Comparison of ENCODE assay signal across 8 cellular contexts in the genomic region with DNA sequence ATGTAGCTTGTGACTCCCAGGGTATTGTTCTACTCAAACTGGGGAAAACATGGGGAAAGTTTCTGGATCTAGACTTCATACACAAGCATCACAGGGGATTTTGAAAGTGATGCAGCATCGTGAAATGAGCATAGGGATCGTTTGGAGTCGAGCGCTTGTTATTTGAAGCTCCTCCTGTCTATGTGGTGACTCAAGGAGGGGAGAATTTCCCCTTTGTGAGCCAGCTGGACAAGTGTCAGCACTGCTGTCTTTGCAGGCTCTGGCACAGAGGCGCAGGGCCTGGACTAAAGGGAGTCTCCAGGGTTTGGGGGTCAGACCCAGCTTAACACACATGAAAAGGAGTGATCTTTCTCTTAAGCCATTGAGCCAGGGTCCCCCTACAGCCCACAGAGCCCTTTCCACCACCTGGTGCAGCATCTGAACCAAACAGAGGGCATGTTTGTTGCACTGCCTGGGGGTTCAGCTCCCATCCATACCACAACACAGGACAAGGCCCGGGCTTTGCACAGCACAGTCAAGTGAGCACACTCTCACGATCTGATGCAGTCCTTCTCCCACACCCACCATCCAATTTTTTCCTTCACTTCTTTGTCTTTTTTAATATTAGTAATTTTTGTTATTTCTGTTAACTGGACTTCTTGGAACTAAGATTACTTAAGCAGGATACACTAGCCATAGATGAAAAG. TPM values are rescaled to one million over a fixed set of nuclear protein-coding genes. Genes with fewer than 3 reads are reported as not detected.
DNase-seq lines count a peak whose midpoint lies in the region; ATAC-seq and TF ChIP-seq lines count a peak whose summit lies in the region.

No MANE protein-coding gene starts in this region.

- peak overlapping the region; percentile 69 to 73 for H3K27ac ChIP-seq in breast epithelium
- H3K27ac ChIP-seq in tibial nerve: peak overlapping the region in 3 of 4 donors; percentile 61 to 88 (median 80)

- H3K27me3 ChIP-seq in breast epithelium: no peaks in the 10 kb centered on the region
- H3K27me3 ChIP-seq in tibial nerve: no peaks in the 10 kb centered on the region

- no peaks in the 10 kb centered on the region for H3K36me3 ChIP-seq in breast epithelium
- no peaks in the 10 kb centered on the region for H3K36me3 ChIP-seq in tibial nerve

- no peak overlapping the region for H3K4me3 ChIP-seq in breast epithelium
- H3K4me3 ChIP-seq in tibial nerve: no peak overlapping the region

- WGBS in tibial nerve, 2 donors: 15 to 17% methylated on average over 6 to 7 of the region's 7 CpGs

- intact Hi-C loops in breast epithelium (cut with DNase I; ENCODE audit: low total_unique reads): no loop called here

- POLR2A ChIA-PET in activated CD4-positive, alpha-beta T cell treated with anti-CD3 and anti-CD28 coated beads, Interleukin-2, amount 10 ng/mL, durations not matched to agents 7 days and 5 days (lab: Charles Lee): no interaction called here

- peaks cover 76% of the 10 kb centered on the region for H3K36me3 Mint-ChIP-seq in activated CD4-positive, alpha-beta T cell treated with anti-CD3 and anti-CD28 coated beads, Interleukin-2, amount 10 ng/mL, durations not matched to agents 7 days and 5 days (ENCODE audit: low read depth)

- peak; percentile 7 for ATAC-seq in left lobe of liver

- peaks cover 5 to 7% of the 10 kb centered on the region in 2 donors for H3K4me1 ChIP-seq in breast epithelium
- peaks cover 3 to 91% (median 47%) of the 10 kb centered on the region in 4 donors for H3K4me1 ChIP-seq in tibial nerve

- no peaks in the 10 kb centered on the region for H3K27me3 Mint-ChIP-seq in activated CD4-positive, alpha-beta T cell treated with anti-CD3 and anti-CD28 coated beads, Interleukin-2, amount 10 ng/mL, durations not matched to agents 7 days and 5 days

- no peak for DNase-seq in activated CD4-positive, alpha-beta T cell treated with anti-CD3 and anti-CD28 coated beads, Interleukin-2, amount 10 ng/mL, durations not matched to agents 7 days and 5 days
- no peak for DNase-seq in activated CD4-positive, alpha-beta T cell treated with anti-CD3 and anti-CD28 coated beads for 4 hours
- DNase-seq in breast epithelium (ENCODE audit: low spot score in 2 of 2) (peak; percentile 62 to 78), left lobe of liver (ENCODE audit: low spot score) (no peak), tibial nerve (ENCODE audit: low spot score in 2 of 2) (peak; percentile 41 to 72), D341Med (ENCODE audit: low spot score) (no peak), cortex of kidney (lab: John Stamatoyannopoulos, UW) (no peak), NCI-H187 (lab: John Stamatoyannopoulos, UW) (no peak)

- H3K4me1 Mint-ChIP-seq in activated CD4-positive, alpha-beta T cell treated with anti-CD3 and anti-CD28 coated beads, Interleukin-2, amount 10 ng/mL, durations not matched to agents 7 days and 5 days: peaks cover 91% of the 10 kb centered on the region

- no peaks in the 10 kb centered on the region for H3K9me3 Mint-ChIP-seq in activated CD4-positive, alpha-beta T cell treated with anti-CD3 and anti-CD28 coated beads, Interleukin-2, amount 10 ng/mL, durations not matched to agents 7 days and 5 days

- TF ChIP-seq CTCF in breast epithelium (IDR thresholded peaks at IDR 0.05) (no peak), tibial nerve (IDR thresholded peaks at IDR 0.05) (no peak)

- H3K27ac Mint-ChIP-seq in activated CD4-positive, alpha-beta T cell treated with anti-CD3 and anti-CD28 coated beads, Interleukin-2, amount 10 ng/mL, durations not matched to agents 7 days and 5 days: peak overlapping the region; percentile 17

- H3K4me3 Mint-ChIP-seq in activated CD4-positive, alpha-beta T cell treated with anti-CD3 and anti-CD28 coated beads, Interleukin-2, amount 10 ng/mL, durations not matched to agents 7 days and 5 days: no peak overlapping the region

- TF ChIP-seq POLR2A in breast epithelium (IDR thresholded peaks at IDR 0.05): no peak
- TF ChIP-seq POLR2A in tibial nerve (IDR thresholded peaks at IDR 0.05): no peak

- TF ChIP-seq EP300 in tibial nerve (IDR thresholded peaks at IDR 0.05): peak in 1 of 2 donors; percentile 36

- H3K9me3 ChIP-seq in breast epithelium (no peaks in the 10 kb centered on the region), tibial nerve (no peaks in the 10 kb centered on the region)

- CTCF ChIA-PET in activated CD4-positive, alpha-beta T cell treated with anti-CD3 and anti-CD28 coated beads, Interleukin-2, amount 10 ng/mL, durations not matched to agents 7 days and 5 days (lab: Charles Lee): interaction anchor here (0.6 to 9.3 kb wide), 10 partner anchors 8 to 208 kb away, joined by 3 to 64 read pairs (median 3); a partner anchor contains a TSS

RNA-seq across cellular contexts. Expression of a gene that starts 50.9 kb away (rescaled TPM):
- 100 to 1,000 TPM; 289 to 302 TPM for total RNA-seq in activated CD4-positive, alpha-beta T cell treated with anti-CD3 and anti-CD28 coated beads, Interleukin-2, amount 10 ng/mL, durations not matched to agents 7 days and 5 days
- total RNA-seq in breast epithelium: 10 to 100 TPM; 10.4 to 27.8 (median 18.0) TPM
- 24.8 TPM for total RNA-seq in left lobe of liver
- 10 to 100 TPM; 15.1 to 36.9 (median 28.4) TPM for total RNA-seq in tibial nerve

Comparison
In these comparisons a context has a peak if more than half of its experiments do, and no peak if none do; other contexts are left out.
1. DNase-seq: peak in breast epithelium (2 of 2) and tibial nerve (2 of 2); none in activated CD4-positive, alpha-beta T cell treated with anti-CD3 and anti-CD28 coated beads, Interleukin-2, amount 10 ng/mL, durations not matched to agents 7 days and 5 days (single experiment), activated CD4-positive, alpha-beta T cell treated with anti-CD3 and anti-CD28 coated beads for 4 hours (0 of 2), left lobe of liver (single experiment), D341Med (single experiment), cortex of kidney (single experiment) and NCI-H187 (0 of 2).
2. RNA of a gene that starts 50.9 kb away (total RNA-seq): 289 to 302 TPM in activated CD4-positive, alpha-beta T cell treated with anti-CD3 and anti-CD28 coated beads, Interleukin-2, amount 10 ng/mL, durations not matched to agents 7 days and 5 days; 15.1 to 36.9 TPM in tibial nerve, 24.8 TPM in left lobe of liver (single experiment) and 10.4 to 27.8 TPM in breast epithelium; every median in the first group is over 4 times any median in the second.